Comparison of ENCODE assay signal across 14 cellular contexts in the genomic region with DNA sequence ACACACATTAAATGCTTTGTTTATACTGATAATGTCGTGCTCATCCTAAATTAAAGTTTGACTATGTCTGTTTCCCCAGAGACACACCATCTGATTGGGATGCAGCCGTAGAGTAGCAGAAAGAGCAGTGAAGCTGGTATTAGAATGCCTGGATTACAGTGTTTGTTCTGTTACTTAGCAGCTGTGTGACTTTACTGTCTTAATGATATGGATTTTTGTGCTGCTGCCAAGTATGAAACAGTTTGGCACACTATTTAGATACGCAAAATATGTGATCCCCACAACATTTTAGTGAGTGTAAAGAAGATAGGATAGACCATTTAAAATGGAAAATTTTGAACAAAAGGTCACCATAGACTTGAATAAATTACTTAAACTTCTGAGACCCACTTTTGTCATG. TPM values are rescaled to one million over a fixed set of nuclear protein-coding genes. Genes with fewer than 3 reads are reported as not detected.
A peak's percentile ranks its signal among the peaks of the same experiment; 100 is the strongest.
DNase-seq lines count a peak whose midpoint lies in the region; ATAC-seq and TF ChIP-seq lines count a peak whose summit lies in the region.
"Had no signal": no experiment of that assay in that cellular context is flagged by ENCODE, and none has a peak within 500 bp of the region (broad histone marks: within the 10 kb centered on the region; RNA-seq: fewer than 3 reads in every experiment).

No MANE protein-coding gene starts in this region.

- ATAC-seq in PC-3 (no peak), GM21447 (IDR thresholded peaks at IDR 0.05; ENCODE audit: unreplicated experiment) (no peak)
- ATAC-seq: body of pancreas had no signal

- H3K9me3 ChIP-seq in breast epithelium (no peaks in the 10 kb centered on the region), PC-3 (ENCODE audit: low read length) (no peaks in the 10 kb centered on the region), thymus (ENCODE audit: control insufficient read depth) (no peaks in the 10 kb centered on the region), tibial nerve (no peaks in the 10 kb centered on the region)
- H3K9me3 ChIP-seq: body of pancreas, gastrocnemius medialis, right atrium auricular region had no signal

- peak overlapping the region; percentile 91; the same call in 1 of the 2 replicates for H2AFZ ChIP-seq in PC-3 (ENCODE audit: low read length)

- intact Hi-C loops in MCF 10A (cut with micrococcal nuclease) (no loop called here), breast epithelium (cut with DNase I; ENCODE audit: low total_unique reads) (no loop called here), PC-3 (cut with micrococcal nuclease) (loop anchor here (10.0 kb wide), 1 partner anchor 123 kb away; no protein-coding TSS in a partner anchor)

- TF ChIP-seq POLR2A in breast epithelium (IDR thresholded peaks at IDR 0.05) = no peak
- no peak for TF ChIP-seq POLR2A in tibial nerve (IDR thresholded peaks at IDR 0.05)

- no peaks in the 10 kb centered on the region for H3K9me3 Mint-ChIP-seq in MCF 10A (ENCODE audit: unreplicated experiment)
- H3K9me3 Mint-ChIP-seq: CD4-positive, alpha-beta memory T cell; memory B cell had no signal

- H3K36me3 Mint-ChIP-seq in MCF 10A (ENCODE audit: insufficient read depth, unreplicated experiment) = no peaks in the 10 kb centered on the region

- no peak overlapping the region for H3K27ac ChIP-seq in breast epithelium
- no peak overlapping the region for H3K27ac ChIP-seq in PC-3 (ENCODE audit: low read length)
- no peak overlapping the region for H3K27ac ChIP-seq in coronary artery
- H3K27ac ChIP-seq in thymus (ENCODE audit: low read depth) = no peak overlapping the region
- no peak overlapping the region for H3K27ac ChIP-seq in tibial nerve

- no peaks in the 10 kb centered on the region for H3F3A ChIP-seq in PC-3 (ENCODE audit: low read length, unreplicated experiment)

- no peak overlapping the region for H3K9ac ChIP-seq in PC-3 (ENCODE audit: low read length)

- no peak overlapping the region for H3K27ac Mint-ChIP-seq in MCF 10A (ENCODE audit: low read depth, unreplicated experiment)

- H3K79me2 ChIP-seq in PC-3 (ENCODE audit: low read length) = peaks cover 19% of the 10 kb centered on the region

- CTCF ChIA-PET in MCF 10A (lab: Yijun Ruan, JAX) (no interaction called here), PC-3 (lab: Charles Lee) (no interaction called here)

- H3K4me1 ChIP-seq in breast epithelium (no peaks in the 10 kb centered on the region), PC-3 (ENCODE audit: insufficient read depth, low read length) (peaks cover 10% of the 10 kb centered on the region), thymus (ENCODE audit: control insufficient read depth, insufficient read depth, low read length) (no peaks in the 10 kb centered on the region), tibial nerve (peaks cover 0 to 9% (median 3%) of the 10 kb centered on the region in 4 donors)
- H3K4me1 ChIP-seq: gastrocnemius medialis, right atrium auricular region had no signal

- 92% methylated on average over 3 of the region's 3 CpGs for WGBS in thymus
- WGBS in tibial nerve, 2 donors = 26 to 27% methylated on average over 3 of the region's 3 CpGs

- no peak for DNase-seq in MCF 10A (ENCODE audit: unreplicated experiment)
- DNase-seq in breast epithelium (ENCODE audit: low spot score in 2 of 2) = no peak
- DNase-seq in PC-3 = no peak
- DNase-seq in coronary artery (ENCODE audit: low spot score) = no peak
- no peak for DNase-seq in anterior cingulate cortex (lab: John Stamatoyannopoulos, UW)
- DNase-seq in tibial nerve (ENCODE audit: low spot score in 2 of 2) = no peak
- DNase-seq: activated CD4-positive, CD25-positive, alpha-beta regulatory T cell; body of pancreas; CD4-positive, alpha-beta memory T cell; gastrocnemius medialis had no signal

- no peaks in the 10 kb centered on the region for H3K36me3 ChIP-seq in breast epithelium
- no peaks in the 10 kb centered on the region for H3K36me3 ChIP-seq in PC-3 (ENCODE audit: low read depth, low read length)
- H3K36me3 ChIP-seq in thymus (ENCODE audit: control insufficient read depth, insufficient read depth) = no peaks in the 10 kb centered on the region
- H3K36me3 ChIP-seq in tibial nerve = no peaks in the 10 kb centered on the region
- H3K36me3 ChIP-seq: gastrocnemius medialis, right atrium auricular region had no signal

- POLR2A ChIA-PET in MCF 10A (lab: Yijun Ruan, JAX) (interaction anchor here (1.8 kb wide), 1 partner anchor 15 kb away, joined by 5 read pairs; no protein-coding TSS in a partner anchor), PC-3 (lab: Charles Lee; ENCODE audit: unreplicated experiment) (no interaction called here)

- TF ChIP-seq EP300 in tibial nerve (IDR thresholded peaks at IDR 0.05) = no peak

- peaks cover 25% of the 10 kb centered on the region for H3K27me3 Mint-ChIP-seq in MCF 10A (ENCODE audit: insufficient read depth, unreplicated experiment)
- H3K27me3 Mint-ChIP-seq: CD4-positive, alpha-beta memory T cell; memory B cell had no signal

- BruUV-seq in MCF 10A (replicated peaks; lab: Mats Ljungman, UMichigan) (no TSS peak), PC-3 (replicated peaks; lab: Mats Ljungman, UMichigan) (no TSS peak)

- H3K27me3 ChIP-seq in breast epithelium = peaks cover 0 to 13% of the 10 kb centered on the region in 2 donors
- no peaks in the 10 kb centered on the region for H3K27me3 ChIP-seq in PC-3 (ENCODE audit: low read length)
- no peaks in the 10 kb centered on the region for H3K27me3 ChIP-seq in thymus (ENCODE audit: control insufficient read depth, insufficient read depth)
- H3K27me3 ChIP-seq in tibial nerve = no peaks in the 10 kb centered on the region
- H3K27me3 ChIP-seq: body of pancreas, gastrocnemius medialis, right atrium auricular region had no signal

- H3K4me3 Mint-ChIP-seq in MCF 10A (ENCODE audit: unreplicated experiment) = peak overlapping the region; percentile 83

- H4K20me1 ChIP-seq in PC-3 (ENCODE audit: low read length) = no peaks in the 10 kb centered on the region

- no peaks in the 10 kb centered on the region for H3K4me1 Mint-ChIP-seq in MCF 10A (ENCODE audit: insufficient read depth, unreplicated experiment)

- H3K4me2 ChIP-seq in PC-3 (ENCODE audit: low read length) = peak overlapping the region; percentile 97

- no peak for TF ChIP-seq CTCF in MCF 10A (IDR thresholded peaks at IDR 0.05; ENCODE audit: unreplicated experiment)
- TF ChIP-seq CTCF in breast epithelium (IDR thresholded peaks at IDR 0.05) = no peak
- TF ChIP-seq CTCF in PC-3 (conservative IDR thresholded peaks at IDR 0.05; ENCODE audit: low read depth, low read length) = no peak
- TF ChIP-seq CTCF in coronary artery (IDR thresholded peaks at IDR 0.05) = no peak
- no peak for TF ChIP-seq CTCF in tibial nerve (IDR thresholded peaks at IDR 0.05)

- H3K9me2 ChIP-seq in PC-3 (replicated peaks; ENCODE audit: low read length) = no peaks in the 10 kb centered on the region

- H3K4me3 ChIP-seq in breast epithelium = no peak overlapping the region
- H3K4me3 ChIP-seq in PC-3 (ENCODE audit: low read length) = peak overlapping the region; percentile 93
- peak overlapping the region; percentile 82 for H3K4me3 ChIP-seq in coronary artery
- H3K4me3 ChIP-seq in thymus (ENCODE audit: low read length) = peak overlapping the region; percentile 65
- H3K4me3 ChIP-seq in tibial nerve = no peak overlapping the region
- H3K4me3 ChIP-seq: body of pancreas had no signal

RNA-seq across cellular contexts. Expression of gene CHIC1, which starts 1.2 kb away (rescaled TPM):
- total RNA-seq in MCF 10A (2022) (7.4 and 8.0 TPM in 2 replicates), breast epithelium (10 to 100 TPM in 2 of 3 donors, 1 to 10 TPM in 1; 6.1 to 14.9 (median 10.8) TPM), PC-3 (2014; rRNA removed) (2.4 and 3.8 TPM in 2 replicates), tibial nerve (10 to 100 TPM in 3 of 4 donors, 1 to 10 TPM in 1; 7.6 to 12.3 (median 10.4) TPM)
- 3.7 TPM for polyA plus RNA-seq in thymus

Comparison
In these comparisons a context has a peak if more than half of its experiments do, and no peak if none do; other contexts are left out.
1. H3K4me3 ChIP-seq: peak in PC-3 (single experiment), coronary artery (single experiment) and thymus (single experiment); none in breast epithelium (0 of 3) and tibial nerve (0 of 4).